1 cellular context compared by ENCODE assay signal in genomic region chr9:124258765-124259272, GRCh38.
A peak's percentile ranks its signal among the peaks of the same experiment; 100 is the strongest.
TF ChIP-seq lines count a peak whose summit lies in the region.

No MANE protein-coding gene starts in this region.

TF ChIP-seq in H1, 55 proteins besides CTCF, POLR2A, EP300 and RAD21 (continued from another document):
- TF ChIP-seq CHD7 (IDR thresholded peaks at IDR 0.05; ENCODE audit: insufficient replicate concordance, low read length) = no peak
- TF ChIP-seq SAP30 (IDR thresholded peaks at IDR 0.05; ENCODE audit: insufficient read depth, insufficient replicate concordance, low read length) = no peak
- TF ChIP-seq JUN (IDR thresholded peaks at IDR 0.05; ENCODE audit: low read depth, low read length) = no peak
- no peak for TF ChIP-seq TAF1 (IDR thresholded peaks at IDR 0.05; ENCODE audit: low read depth, low read length)
- TF ChIP-seq GABPA (IDR thresholded peaks at IDR 0.05; ENCODE audit: borderline replicate concordance, insufficient read depth, low read length) = peak; percentile 68; the same call in 1 of the 2 replicates
- TF ChIP-seq PHF8 (conservative IDR thresholded peaks at IDR 0.05; ENCODE audit: low read depth, low read length) = no peak
